ENCODE assay signal across 8 cellular contexts in the genomic region with DNA sequence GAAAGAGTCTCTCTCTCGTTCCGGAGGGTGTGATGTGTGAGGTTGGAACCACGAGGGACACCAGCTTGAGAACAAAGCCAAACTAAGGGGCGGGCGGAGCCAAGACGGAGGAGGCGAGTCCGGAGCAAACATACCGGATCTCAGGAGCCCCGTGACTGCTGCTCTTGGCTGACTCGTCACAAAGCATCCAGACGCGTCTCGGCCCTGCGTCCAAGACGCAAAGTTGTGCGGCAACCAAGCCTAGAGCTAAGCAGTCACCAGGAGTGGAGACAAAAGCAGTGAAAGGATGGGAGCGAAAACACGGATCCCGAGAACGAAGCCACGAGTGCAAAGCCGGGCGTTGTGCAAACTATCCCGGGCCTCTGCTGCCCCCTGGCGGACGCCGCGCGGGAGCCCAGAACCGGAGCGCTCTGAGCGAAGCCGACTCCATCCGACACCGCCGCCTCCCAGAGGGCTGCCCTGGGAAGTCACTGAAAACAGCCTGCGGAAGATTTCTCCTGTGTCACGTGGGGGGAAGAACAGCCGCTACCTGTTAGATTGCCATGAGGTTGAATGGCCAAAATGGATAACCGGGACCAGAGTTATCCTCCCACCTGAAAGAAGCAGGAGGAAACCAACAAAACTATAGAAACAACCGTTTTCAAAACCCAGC. TPM values are rescaled to one million over a fixed set of nuclear protein-coding genes. Genes with fewer than 3 reads are reported as not detected.
DNase-seq lines count a peak whose midpoint lies in the region; ATAC-seq, FAIRE-seq and TF ChIP-seq lines count a peak whose summit lies in the region.

No MANE protein-coding gene starts in this region.

- peak; percentile 77 to 86 for TF ChIP-seq RAD21 in A549 (conservative IDR thresholded peaks at IDR 0.05 in 1 of 2, IDR thresholded peaks at IDR 0.05 in 1 of 2)

- CTCF ChIA-PET in A549 (lab: Yijun Ruan, JAX): interaction anchor here (0.6 to 3.5 kb wide), 32 partner anchors 8 to 1200 kb away, joined by 3 to 36 read pairs (median 4); no protein-coding TSS in a partner anchor

- H3K27me3 ChIP-seq in kidney epithelial cell (ENCODE audit: control insufficient read depth, insufficient read depth, low read length): peaks cover 3% of the 10 kb centered on the region

- no peaks in the 10 kb centered on the region for H3K9me3 ChIP-seq in A549

- TF ChIP-seq POLR2A in A549 (IDR thresholded peaks at IDR 0.05; ENCODE audit: low read length): 0 out of 2 replicates have a peak, but pooled peaks have one; percentile 8

- FAIRE-seq in A549 (lab: Jason Lieb, UNC): peak; percentile 39

- 3% methylated on average over 36 of the region's 42 CpGs for WGBS in A549 (ENCODE audit: missing lambda C conversion rate)

- TF ChIP-seq CTCF in A549 (IDR thresholded peaks at IDR 0.05) (peak; percentile 92), kidney epithelial cell (IDR thresholded peaks at IDR 0.05; ENCODE audit: insufficient read depth, low read length, poor library complexity, severe bottlenecking) (peak; percentile 97)

- peak overlapping the region; percentile 57 to 72 for H3K27ac ChIP-seq in A549

- no peak for TF ChIP-seq EP300 in A549 (IDR thresholded peaks at IDR 0.05)

- H3K4me3 ChIP-seq in A549: peak overlapping the region; percentile 54
- peak overlapping the region; percentile 44 for H3K4me3 ChIP-seq in kidney epithelial cell (ENCODE audit: low read depth, low read length)

- POLR2A ChIA-PET in A549 (lab: Yijun Ruan, JAX): no interaction called here

- DNase-seq in A549 (ENCODE audit: low read depth in 1 of 2, low spot score in 1 of 2): peak; percentile 78 to 84
- DNase-seq in NCI-H2196 (lab: John Stamatoyannopoulos, UW; ENCODE audit: unreplicated experiment): peak; percentile 77
- peak; percentile 67 for DNase-seq in activated CD4-positive, alpha-beta T cell treated with anti-CD3 and anti-CD28 coated beads for 1 hour
- DNase-seq in cerebellum (ENCODE audit: low spot score): peak; percentile 89
- DNase-seq in kidney epithelial cell (ENCODE audit: low read depth): no peak
- DNase-seq in stimulated activated CD4-positive, alpha-beta T cell treated with anti-CD3 and anti-CD28 coated beads, Interleukin-15, amount 100 ng/mL, for 1 hour (ENCODE audit: low read depth in 1 of 2, low spot score in 1 of 2): peak; percentile 58 to 83

- ATAC-seq in A549: peak; percentile 95 to 99
- ATAC-seq in GM18519 (IDR thresholded peaks at IDR 0.05; ENCODE audit: low FRiP score, unreplicated experiment): peak; percentile 61
- ATAC-seq in HG03097 (IDR thresholded peaks at IDR 0.05; ENCODE audit: low FRiP score, unreplicated experiment): peak; percentile 85

- H3K36me3 ChIP-seq in kidney epithelial cell (ENCODE audit: control insufficient read depth, insufficient read depth, low read length): no peaks in the 10 kb centered on the region

- peaks cover 7% of the 10 kb centered on the region; the same call in 2 of the 3 replicates for H3K4me1 ChIP-seq in A549

- H3K4me2 ChIP-seq in A549: peak overlapping the region; percentile 97

TF ChIP-seq in A549, 52 proteins besides CTCF, POLR2A, EP300 and RAD21:
- TF ChIP-seq RFX5 (IDR thresholded peaks at IDR 0.05) (0 out of 2 replicates have a peak, but pooled peaks have one; percentile 15), SREBF2 (IDR thresholded peaks at IDR 0.05) (no peak), SMC3 (IDR thresholded peaks at IDR 0.05) (peak; percentile 86), CEBPB (IDR thresholded peaks at IDR 0.05) (peak; percentile 56 to 60), MYC (IDR thresholded peaks at IDR 0.05; ENCODE audit: borderline replicate concordance, low read length) (peak; percentile 63; the same call in 1 of the 2 replicates)
- TF ChIP-seq, protein P1, sequence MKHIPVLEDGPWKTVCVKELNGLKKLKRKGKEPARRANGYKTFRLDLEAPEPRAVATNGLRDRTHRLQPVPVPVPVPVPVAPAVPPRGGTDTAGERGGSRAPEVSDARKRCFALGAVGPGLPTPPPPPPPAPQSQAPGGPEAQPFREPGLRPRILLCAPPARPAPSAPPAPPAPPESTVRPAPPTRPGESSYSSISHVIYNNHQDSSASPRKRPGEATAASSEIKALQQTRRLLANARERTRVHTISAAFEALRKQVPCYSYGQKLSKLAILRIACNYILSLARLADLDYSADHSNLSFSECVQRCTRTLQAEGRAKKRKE (CRISPR knock-in tag; IDR thresholded peaks at IDR 0.05; ENCODE audit: low read depth): no peak
- TF ChIP-seq, protein P2, sequence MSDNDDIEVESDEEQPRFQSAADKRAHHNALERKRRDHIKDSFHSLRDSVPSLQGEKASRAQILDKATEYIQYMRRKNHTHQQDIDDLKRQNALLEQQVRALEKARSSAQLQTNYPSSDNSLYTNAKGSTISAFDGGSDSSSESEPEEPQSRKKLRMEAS (IDR thresholded peaks at IDR 0.05): peak; percentile 62
- TF ChIP-seq, protein P3, sequence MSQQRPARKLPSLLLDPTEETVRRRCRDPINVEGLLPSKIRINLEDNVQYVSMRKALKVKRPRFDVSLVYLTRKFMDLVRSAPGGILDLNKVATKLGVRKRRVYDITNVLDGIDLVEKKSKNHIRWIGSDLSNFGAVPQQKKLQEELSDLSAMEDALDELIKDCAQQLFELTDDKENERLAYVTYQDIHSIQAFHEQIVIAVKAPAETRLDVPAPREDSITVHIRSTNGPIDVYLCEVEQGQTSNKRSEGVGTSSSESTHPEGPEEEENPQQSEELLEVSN (IDR thresholded peaks at IDR 0.05; ENCODE audit: borderline replicate concordance, low read depth): peak; percentile 78
- TF ChIP-seq, protein P4, sequence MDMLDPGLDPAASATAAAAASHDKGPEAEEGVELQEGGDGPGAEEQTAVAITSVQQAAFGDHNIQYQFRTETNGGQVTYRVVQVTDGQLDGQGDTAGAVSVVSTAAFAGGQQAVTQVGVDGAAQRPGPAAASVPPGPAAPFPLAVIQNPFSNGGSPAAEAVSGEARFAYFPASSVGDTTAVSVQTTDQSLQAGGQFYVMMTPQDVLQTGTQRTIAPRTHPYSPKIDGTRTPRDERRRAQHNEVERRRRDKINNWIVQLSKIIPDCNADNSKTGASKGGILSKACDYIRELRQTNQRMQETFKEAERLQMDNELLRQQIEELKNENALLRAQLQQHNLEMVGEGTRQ (IDR thresholded peaks at IDR 0.05): peak; percentile 87

RNA-seq across cellular contexts. Expression of a gene that starts 46.4 kb away (rescaled TPM):
- polyA plus RNA-seq in A549 (2011; rRNA removed) (not detected in 2 replicates), A549 (2017; fragmentation: RNase III; extraction: RNeasy Plus Mini Kit Qiagen cat#74134 plus additional on column Dnase treatment) (not detected in 3 replicates)
- not detected in 2 replicates for polyA plus RNA-seq in A549 (2012; cell fraction: cytosol; rRNA removed)
- polyA plus RNA-seq in A549 (2012; cell fraction: nucleus; rRNA removed): not detected in 2 replicates
- not detected in 2 replicates for polyA minus RNA-seq in A549 (2011; rRNA and poly(A)+ RNA removed)
- total RNA-seq in cerebellum (0.27 TPM), kidney epithelial cell (not detected in 2 replicates)
